Comparison of ENCODE assay signal across 26 cellular contexts in genomic region chr9:96551403-96551802, GRCh38.
DNase-seq lines count a peak whose midpoint lies in the region; ATAC-seq and TF ChIP-seq lines count a peak whose summit lies in the region.
"Had no signal": no experiment of that assay in that cellular context is flagged by ENCODE, and none has a peak within 500 bp of the region (broad histone marks: within the 10 kb centered on the region; RNA-seq: fewer than 3 reads in every experiment).

No MANE protein-coding gene starts in this region.

- no peaks in the 10 kb centered on the region for H3K9me3 ChIP-seq in trophoblast cell (ENCODE audit: insufficient read depth, low read depth, low read length)
- H3K9me3 ChIP-seq: BLaER1 treated with 17β-estradiol and CSF1 and Interleukin-3, amounts not matched to agents 10 nM and 100 nM had no signal

- H3K4me3 Mint-ChIP-seq in activated CD4-positive, alpha-beta memory T cell treated with anti-CD3 and anti-CD28 coated beads for 36 hours = no peak overlapping the region
- no peak overlapping the region for H3K4me3 Mint-ChIP-seq in activated CD4-positive, alpha-beta memory T cell treated with anti-CD3 and anti-CD28 coated beads, Interleukin-2, amount 10 ng/mL, durations not matched to agents 7 days and 5 days
- H3K4me3 Mint-ChIP-seq: CD4-positive, alpha-beta T cell; IgD-negative memory B cell had no signal

- no peaks in the 10 kb centered on the region for H3K79me2 ChIP-seq in trophoblast cell (ENCODE audit: control insufficient read depth, insufficient read depth, low read length, poor library complexity)

- no peaks in the 10 kb centered on the region for H3K9me3 Mint-ChIP-seq in activated CD4-positive, alpha-beta memory T cell treated with anti-CD3 and anti-CD28 coated beads for 36 hours
- H3K9me3 Mint-ChIP-seq in activated CD4-positive, alpha-beta memory T cell treated with anti-CD3 and anti-CD28 coated beads, Interleukin-2, amount 10 ng/mL, durations not matched to agents 7 days and 5 days = no peaks in the 10 kb centered on the region
- H3K9me3 Mint-ChIP-seq: CD4-positive, alpha-beta T cell; IgD-negative memory B cell had no signal

- no peak for ATAC-seq in GM19023 (IDR thresholded peaks at IDR 0.05; ENCODE audit: unreplicated experiment)
- ATAC-seq: HCT116 had no signal

- no peaks in the 10 kb centered on the region for H3K36me3 Mint-ChIP-seq in activated CD4-positive, alpha-beta memory T cell treated with anti-CD3 and anti-CD28 coated beads for 36 hours
- H3K36me3 Mint-ChIP-seq in activated CD4-positive, alpha-beta memory T cell treated with anti-CD3 and anti-CD28 coated beads, Interleukin-2, amount 10 ng/mL, durations not matched to agents 7 days and 5 days (ENCODE audit: low read depth) = no peaks in the 10 kb centered on the region

- H3K27ac Mint-ChIP-seq in activated CD4-positive, alpha-beta memory T cell treated with anti-CD3 and anti-CD28 coated beads for 36 hours = no peak overlapping the region
- no peak overlapping the region for H3K27ac Mint-ChIP-seq in activated CD4-positive, alpha-beta memory T cell treated with anti-CD3 and anti-CD28 coated beads, Interleukin-2, amount 10 ng/mL, durations not matched to agents 7 days and 5 days
- H3K27ac Mint-ChIP-seq: CD4-positive, alpha-beta T cell; IgD-negative memory B cell had no signal

- peaks cover 45% of the 10 kb centered on the region for H3K4me1 Mint-ChIP-seq in activated CD4-positive, alpha-beta memory T cell treated with anti-CD3 and anti-CD28 coated beads for 36 hours (ENCODE audit: low read depth)
- peaks cover 11% of the 10 kb centered on the region for H3K4me1 Mint-ChIP-seq in activated CD4-positive, alpha-beta memory T cell treated with anti-CD3 and anti-CD28 coated beads, Interleukin-2, amount 10 ng/mL, durations not matched to agents 7 days and 5 days

- peak overlapping the region; percentile 36 for H2BK12ac ChIP-seq in trophoblast cell (ENCODE audit: low read length)

- DNase-seq in activated CD4-positive, alpha-beta memory T cell treated with anti-CD3 and anti-CD28 coated beads for 36 hours = peak; percentile 43
- no peak for DNase-seq in activated CD4-positive, alpha-beta memory T cell treated with anti-CD3 and anti-CD28 coated beads, Interleukin-2, amount 10 ng/mL, durations not matched to agents 7 days and 5 days
- DNase-seq in stimulated activated CD4-positive, alpha-beta T cell treated with anti-CD3 and anti-CD28 coated beads, Interleukin-1b, Interleukin-23, amount 100 ng/mL, for 48 hours = peak; percentile 11
- no peak for DNase-seq in stimulated activated CD4-positive, alpha-beta T cell treated with anti-CD3 and anti-CD28 coated beads, Interleukin-12 subunit alpha, Interleukin-12 subunit beta, amount 100 ng/mL, for 4 hours
- no peak for DNase-seq in trophoblast cell
- no peak for DNase-seq in GM20000 (ENCODE audit: low spot score)
- DNase-seq: AML-193; CD4-positive, alpha-beta T cell; GOT3; MM.1S; NCI-H1048; NCI-H1417 treated with DMSO at 0.1 percent for 48 hours; NCI-H1694 treated with DMSO at 0.1 percent for 48 hours; NCI-H2081; NCI-H226; NCI-H510A; NCI-H69; Right ventricle myocardium superior; RPMI8226 had no signal

- no peak overlapping the region for H3K4me3 ChIP-seq in trophoblast cell (ENCODE audit: low read depth, low read length)
- H3K4me3 ChIP-seq: BLaER1 treated with 17β-estradiol and CSF1 and Interleukin-3, amounts not matched to agents 10 nM and 100 nM; SJSA1 had no signal

- no peak overlapping the region for H4K12ac ChIP-seq in trophoblast cell (ENCODE audit: low read depth, low read length)

- TF ChIP-seq CTCF in GM20000 (IDR thresholded peaks at IDR 0.05; ENCODE audit: extremely low read depth, missing control alignments) = no peak

- no peaks in the 10 kb centered on the region for H3K27me3 Mint-ChIP-seq in activated CD4-positive, alpha-beta memory T cell treated with anti-CD3 and anti-CD28 coated beads for 36 hours
- H3K27me3 Mint-ChIP-seq in activated CD4-positive, alpha-beta memory T cell treated with anti-CD3 and anti-CD28 coated beads, Interleukin-2, amount 10 ng/mL, durations not matched to agents 7 days and 5 days = no peaks in the 10 kb centered on the region
- H3K27me3 Mint-ChIP-seq: CD4-positive, alpha-beta T cell; IgD-negative memory B cell had no signal

- no peak overlapping the region for H2AK5ac ChIP-seq in trophoblast cell (ENCODE audit: low read length)

- intact Hi-C loops in activated CD4-positive, alpha-beta memory T cell treated with anti-CD3 and anti-CD28 coated beads for 36 hours (cut with micrococcal nuclease) = no loop called here

- POLR2A ChIA-PET in activated CD4-positive, alpha-beta memory T cell treated with anti-CD3 and anti-CD28 coated beads for 36 hours (lab: Charles Lee) = no interaction called here
- POLR2A ChIA-PET in activated CD4-positive, alpha-beta memory T cell treated with anti-CD3 and anti-CD28 coated beads, Interleukin-2, amount 10 ng/mL, durations not matched to agents 7 days and 5 days (lab: Charles Lee) = no interaction called here

- peak overlapping the region; percentile 75 for H4K91ac ChIP-seq in trophoblast cell (ENCODE audit: low read depth, low read length)

- peak overlapping the region; percentile 44 for H3K27ac ChIP-seq in trophoblast cell (ENCODE audit: low read depth, low read length)
- H3K27ac ChIP-seq: BLaER1 treated with 17β-estradiol and CSF1 and Interleukin-3, amounts not matched to agents 10 nM and 100 nM; HL-60; KMS-11; SJSA1 had no signal

- no peak overlapping the region for H3K14ac ChIP-seq in trophoblast cell (ENCODE audit: low read length)

- no peak overlapping the region for H3K18ac ChIP-seq in trophoblast cell (ENCODE audit: low read length)

- H3K4me2 ChIP-seq in trophoblast cell (ENCODE audit: low read length) = no peak overlapping the region
- H3K4me2 ChIP-seq: BLaER1 treated with 17β-estradiol and CSF1 and Interleukin-3, amounts not matched to agents 10 nM and 100 nM; KMS-11 had no signal

- H2AFZ ChIP-seq in trophoblast cell (ENCODE audit: insufficient read depth, low read length, poor library complexity) = no peak overlapping the region

- peaks cover 2% of the 10 kb centered on the region in 2 experiments for H3K36me3 ChIP-seq in trophoblast cell (ENCODE audit: control insufficient read depth in 1 of 2, insufficient read depth in 2 of 2, low read length in 2 of 2)
- H3K36me3 ChIP-seq: BLaER1 treated with 17β-estradiol and CSF1 and Interleukin-3, amounts not matched to agents 10 nM and 100 nM had no signal

- H3K27me3 ChIP-seq in trophoblast cell (ENCODE audit: insufficient read depth, low read length) = no peaks in the 10 kb centered on the region
- H3K27me3 ChIP-seq: BLaER1 treated with 17β-estradiol and CSF1 and Interleukin-3, amounts not matched to agents 10 nM and 100 nM; SJSA1 had no signal

- peaks cover 3% of the 10 kb centered on the region for H3K79me1 ChIP-seq in trophoblast cell (ENCODE audit: low read length)

- no peak overlapping the region for H3K4ac ChIP-seq in trophoblast cell (ENCODE audit: low read depth, low read length)

- no peak overlapping the region for H3K9ac ChIP-seq in trophoblast cell (ENCODE audit: low read length)
- H3K9ac ChIP-seq: BLaER1 treated with 17β-estradiol and CSF1 and Interleukin-3, amounts not matched to agents 10 nM and 100 nM; KMS-11 had no signal

- peaks cover 0 to 4% of the 10 kb centered on the region in 2 experiments for H3K4me1 ChIP-seq in trophoblast cell (ENCODE audit: control insufficient read depth in 1 of 2, insufficient read depth in 2 of 2, low read length in 2 of 2)

- H2BK120ac ChIP-seq in trophoblast cell (ENCODE audit: insufficient read depth, low read length, poor library complexity) = no peak overlapping the region

- CTCF ChIA-PET in activated CD4-positive, alpha-beta memory T cell treated with anti-CD3 and anti-CD28 coated beads for 36 hours (lab: Charles Lee) = no interaction called here
- CTCF ChIA-PET in activated CD4-positive, alpha-beta memory T cell treated with anti-CD3 and anti-CD28 coated beads, Interleukin-2, amount 10 ng/mL, durations not matched to agents 7 days and 5 days (lab: Charles Lee) = no interaction called here

- WGBS in trophoblast cell (ENCODE audit: extremely low coverage, insufficient coverage, insufficient read length) = no CpG with 5 or more reads among the region's 6 CpGs

- H2BK5ac ChIP-seq in trophoblast cell (ENCODE audit: low read depth, low read length, poor library complexity) = no peak overlapping the region

- H3K23ac ChIP-seq in trophoblast cell (ENCODE audit: low read length) = peak overlapping the region; percentile 49

- no peak overlapping the region for H4K8ac ChIP-seq in trophoblast cell (ENCODE audit: low read depth, low read length)

Comparison
In these comparisons a context has a peak if more than half of its experiments do, and no peak if none do; other contexts are left out.
1. DNase-seq: peak in activated CD4-positive, alpha-beta memory T cell treated with anti-CD3 and anti-CD28 coated beads for 36 hours (single experiment) and stimulated activated CD4-positive, alpha-beta T cell treated with anti-CD3 and anti-CD28 coated beads, Interleukin-1b, Interleukin-23, amount 100 ng/mL, for 48 hours (single experiment); none in activated CD4-positive, alpha-beta memory T cell treated with anti-CD3 and anti-CD28 coated beads, Interleukin-2, amount 10 ng/mL, durations not matched to agents 7 days and 5 days (single experiment), stimulated activated CD4-positive, alpha-beta T cell treated with anti-CD3 and anti-CD28 coated beads, Interleukin-12 subunit alpha, Interleukin-12 subunit beta, amount 100 ng/mL, for 4 hours (single experiment), trophoblast cell (0 of 2) and GM20000 (single experiment).